In the genomic region with DNA sequence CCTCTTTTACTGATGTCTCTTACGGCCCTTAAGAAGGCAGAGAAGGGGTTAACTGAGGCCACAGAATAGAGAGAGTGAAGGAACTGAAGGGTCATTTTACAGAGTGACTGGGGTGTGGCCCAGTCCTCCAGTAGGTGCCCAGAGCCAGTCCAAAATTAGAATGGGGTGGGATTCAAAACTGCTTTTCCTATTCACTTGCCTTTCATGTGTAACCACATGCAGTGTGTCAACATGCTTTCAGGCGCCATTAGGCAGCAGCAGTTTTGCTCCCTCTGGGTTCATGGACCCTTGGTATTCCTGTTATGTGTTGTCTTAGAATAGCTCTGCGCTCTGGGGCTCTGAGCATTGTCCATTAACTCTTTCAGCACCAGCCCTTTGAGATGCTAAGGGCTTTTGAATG, we compare ENCODE assay signal across 1 cellular context.
TF ChIP-seq lines count a peak whose summit lies in the region.
"Not testable (repeated sequence)": the region's sequence is repeated elsewhere in the genome, so short reads cannot be mapped to it uniquely, and the experiment has no call there.

No MANE protein-coding gene starts in this region.

TF ChIP-seq in HepG2, 621 proteins besides CTCF, POLR2A, EP300 and RAD21:
- 0 out of 2 replicates have a peak, but pooled peaks have one; percentile 31 for TF ChIP-seq FOXA3 (CRISPR knock-in tag; IDR thresholded peaks at IDR 0.05)
- not testable (repeated sequence) for TF ChIP-seq FOXA1 (IDR thresholded peaks at IDR 0.05)
- peak; percentile 51 for TF ChIP-seq FOXA1 (CRISPR knock-in tag; IDR thresholded peaks at IDR 0.05)
- TF ChIP-seq ZNF652 (CRISPR knock-in tag; IDR thresholded peaks at IDR 0.05; ENCODE audit: borderline replicate concordance, low read depth) = peak; percentile 41; the same call in 1 of the 2 replicates
